10 cellular contexts compared by ENCODE assay signal in genomic region chr1:61035880-61036279, GRCh38.
"Had no signal": no experiment of that assay in that cellular context is flagged by ENCODE, and none has a peak within 500 bp of the region (broad histone marks: within the 10 kb centered on the region; RNA-seq: fewer than 3 reads in every experiment).

No MANE protein-coding gene starts in this region.

- H2AFZ ChIP-seq: GM23338 had no signal

- ATAC-seq: GM23338 had no signal

- H3K4me3 ChIP-seq: GM23338 had no signal

- H3K27ac ChIP-seq: KMS-11 had no signal

- H3K9ac ChIP-seq: KMS-11 had no signal

- FAIRE-seq: H1, H54, HTR-8/SVneo had no signal

- H3K4me2 ChIP-seq: GM23338, KMS-11 had no signal

- DNase-seq: H9, HCEC 1CT, HFFc6, IMR-90, KBM-7 had no signal
